ENCODE assay signal across 32 cellular contexts in the genomic region with DNA sequence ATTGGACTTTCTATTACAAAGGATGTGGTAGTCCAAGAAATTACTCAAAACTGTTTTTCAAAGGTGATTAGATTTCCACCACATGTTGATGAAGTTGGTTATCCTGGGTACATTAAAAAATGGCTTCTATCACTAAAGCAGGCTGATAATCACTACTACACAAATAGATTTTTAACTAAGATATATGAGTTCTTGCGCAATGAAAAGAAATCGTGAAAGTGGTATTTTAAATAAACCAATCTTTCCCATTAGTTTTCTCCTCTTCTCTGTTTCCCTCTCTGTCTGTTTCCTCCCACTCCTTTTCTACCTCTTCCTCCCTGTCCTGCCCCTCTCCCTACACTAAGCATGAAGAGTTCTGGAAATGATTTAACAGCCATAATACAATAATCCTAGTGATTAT.
"Had no signal": no experiment of that assay in that cellular context is flagged by ENCODE, and none has a peak within 500 bp of the region (broad histone marks: within the 10 kb centered on the region; RNA-seq: fewer than 3 reads in every experiment).

No MANE protein-coding gene starts in this region.

- H3K27ac Mint-ChIP-seq: activated B cell treated with CpG ODN at 0.5 μM for 24 hours; activated CD8-positive, alpha-beta T cell treated with anti-CD3 and anti-CD28 coated beads for 36 hours; activated naive CD4-positive, alpha-beta T cell treated with anti-CD3 and anti-CD28 coated beads, Interleukin-2, amount 50 U/mL, for 24 hours; activated naive CD8-positive, alpha-beta T cell treated with anti-CD3 and anti-CD28 coated beads, Interleukin-2, amount 10 ng/mL, durations not matched to agents 7 days and 5 days; activated T-cell treated with anti-CD3 and anti-CD28 coated beads, Interleukin-2, amount 50 U/mL, for 72 hours; activated T-helper 17 cell treated with anti-CD3 and anti-CD28 coated beads, Interleukin-2, amount 50 U/mL, for 72 hours; T-cell had no signal

- FAIRE-seq: bronchial epithelial cell had no signal

- H3K4me1 Mint-ChIP-seq: activated B cell treated with CpG ODN at 0.5 μM for 24 hours; activated naive CD4-positive, alpha-beta T cell treated with anti-CD3 and anti-CD28 coated beads, Interleukin-2, amount 50 U/mL, for 24 hours; activated naive CD8-positive, alpha-beta T cell treated with anti-CD3 and anti-CD28 coated beads, Interleukin-2, amount 10 ng/mL, durations not matched to agents 7 days and 5 days; activated T-helper 17 cell treated with anti-CD3 and anti-CD28 coated beads, Interleukin-2, amount 50 U/mL, for 72 hours; brain; T-cell had no signal

- DNase-seq: activated B cell treated with CpG ODN at 0.5 μM for 24 hours; activated CD4-positive, alpha-beta T cell treated with anti-CD3 and anti-CD28 coated beads for 48 hours; activated CD4-positive, CD25-positive, alpha-beta regulatory T cell treated with anti-CD3 and anti-CD28 coated beads, Interleukin-2, amount 50 U/mL, for 72 hours; activated CD8-positive, alpha-beta T cell treated with anti-CD3 and anti-CD28 coated beads for 36 hours; activated effector memory CD4-positive, alpha-beta T cell treated with anti-CD3 and anti-CD28 coated beads, Interleukin-2, amount 50 U/mL, for 16 hours; activated naive CD4-positive, alpha-beta T cell treated with Interleukin-2 at 50 U/mL for 16 hours; activated naive CD8-positive, alpha-beta T cell treated with anti-CD3 and anti-CD28 coated beads, Interleukin-2, amount 10 ng/mL, durations not matched to agents 7 days and 5 days; activated T-cell treated with anti-CD3 and anti-CD28 coated beads, Interleukin-2, amount 50 U/mL, for 1 hour; activated T-cell treated with anti-CD3 and anti-CD28 coated beads, Interleukin-2, amount 50 U/mL, for 72 hours; caudate nucleus; cerebellar nuclear complex; NCI-H1048; NCI-H1105 treated with DMSO at 0.1 percent for 48 hours; NCI-H1436; NCI-H1694; NCI-H1930; NCI-H2081 treated with DMSO at 0.1 percent for 48 hours; NCI-H226; NCI-H446 treated with DMSO at 0.1 percent for 48 hours; NCI-H524 treated with DMSO at 0.1 percent for 48 hours; SHP77 treated with DMSO at 0.1 percent for 48 hours; T-cell; T-helper 2 cell; T-helper 9 cell had no signal

- H3K27ac ChIP-seq: SJSA1, VCaP had no signal

- H3K36me3 Mint-ChIP-seq: activated naive CD4-positive, alpha-beta T cell treated with anti-CD3 and anti-CD28 coated beads, Interleukin-2, amount 50 U/mL, for 24 hours; activated naive CD8-positive, alpha-beta T cell treated with anti-CD3 and anti-CD28 coated beads, Interleukin-2, amount 10 ng/mL, durations not matched to agents 7 days and 5 days; brain; T-cell had no signal

- H3K4me3 Mint-ChIP-seq: activated B cell treated with CpG ODN at 0.5 μM for 24 hours; activated CD8-positive, alpha-beta T cell treated with anti-CD3 and anti-CD28 coated beads for 36 hours; activated naive CD4-positive, alpha-beta T cell treated with anti-CD3 and anti-CD28 coated beads, Interleukin-2, amount 50 U/mL, for 24 hours; activated naive CD8-positive, alpha-beta T cell treated with anti-CD3 and anti-CD28 coated beads, Interleukin-2, amount 10 ng/mL, durations not matched to agents 7 days and 5 days; activated T-cell treated with anti-CD3 and anti-CD28 coated beads, Interleukin-2, amount 50 U/mL, for 72 hours; activated T-helper 17 cell treated with anti-CD3 and anti-CD28 coated beads, Interleukin-2, amount 50 U/mL, for 72 hours; brain; T-cell had no signal

- H3K27me3 Mint-ChIP-seq: activated B cell treated with CpG ODN at 0.5 μM for 24 hours; activated naive CD8-positive, alpha-beta T cell treated with anti-CD3 and anti-CD28 coated beads, Interleukin-2, amount 10 ng/mL, durations not matched to agents 7 days and 5 days; activated T-helper 17 cell treated with anti-CD3 and anti-CD28 coated beads, Interleukin-2, amount 50 U/mL, for 72 hours; T-cell had no signal

- H3K9me3 Mint-ChIP-seq: activated B cell treated with CpG ODN at 0.5 μM for 24 hours; activated CD8-positive, alpha-beta T cell treated with anti-CD3 and anti-CD28 coated beads for 36 hours; activated naive CD4-positive, alpha-beta T cell treated with anti-CD3 and anti-CD28 coated beads, Interleukin-2, amount 50 U/mL, for 24 hours; activated naive CD8-positive, alpha-beta T cell treated with anti-CD3 and anti-CD28 coated beads, Interleukin-2, amount 10 ng/mL, durations not matched to agents 7 days and 5 days; activated T-helper 17 cell treated with anti-CD3 and anti-CD28 coated beads, Interleukin-2, amount 50 U/mL, for 72 hours; T-cell had no signal

- ATAC-seq: activated CD8-positive, alpha-beta T cell treated with anti-CD3 and anti-CD28 coated beads for 36 hours; activated T-cell treated with anti-CD3 and anti-CD28 coated beads, Interleukin-2, amount 50 U/mL, for 72 hours; activated T-helper 17 cell treated with anti-CD3 and anti-CD28 coated beads, Interleukin-2, amount 50 U/mL, for 72 hours; Panc1; SK-N-SH treated with all-trans-retinoic acid at 6 μM for 48 hours; T-cell had no signal
